Comparison of ENCODE assay signal across 18 cellular contexts in genomic region chr13:107099661-107100060, GRCh38.
DNase-seq lines count a peak whose midpoint lies in the region; ATAC-seq and TF ChIP-seq lines count a peak whose summit lies in the region.
"Had no signal": no experiment of that assay in that cellular context is flagged by ENCODE, and none has a peak within 500 bp of the region (broad histone marks: within the 10 kb centered on the region; RNA-seq: fewer than 3 reads in every experiment).

No MANE protein-coding gene starts in this region.

- no peak overlapping the region for H3K23ac ChIP-seq in neuronal stem cell (ENCODE audit: low read depth, low read length, poor library complexity)

- ATAC-seq in RWPE2 (ENCODE audit: low read depth), result 0 out of 3 replicates have a peak, but pooled peaks have one; percentile 40
- ATAC-seq: natural killer cell treated with Interleukin-12 subunit alpha and Interleukin-12 subunit beta and Interleukin-15 and Interleukin-18, amount 100 ng/mL, for 72 hours had no signal

- H3K18ac ChIP-seq in neuronal stem cell (ENCODE audit: low read length), result no peak overlapping the region

- H3K4ac ChIP-seq in neuronal stem cell (ENCODE audit: low read length), result no peak overlapping the region

- no peak overlapping the region for H4K91ac ChIP-seq in neuronal stem cell (ENCODE audit: low read depth, low read length, poor library complexity)

- TF ChIP-seq CTCF in RWPE2 (IDR thresholded peaks at IDR 0.05; ENCODE audit: poor library complexity, severe bottlenecking), result no peak
- no peak for TF ChIP-seq CTCF in fibroblast of mammary gland (conservative IDR thresholded peaks at IDR 0.05; ENCODE audit: control insufficient read depth, insufficient read depth, low read depth, low read length)

- no peaks in the 10 kb centered on the region for H3K79me1 ChIP-seq in neuronal stem cell (ENCODE audit: low read depth, low read length)

- H3K4me3 ChIP-seq in RWPE2 (ENCODE audit: severe bottlenecking) (no peak overlapping the region), fibroblast of mammary gland (ENCODE audit: control insufficient read depth, low read depth, low read length) (no peak overlapping the region), skeletal muscle cell (ENCODE audit: low read depth, low read length) (no peak overlapping the region), neuronal stem cell (ENCODE audit: low read length in 2 of 2) (no peak overlapping the region)
- H3K4me3 ChIP-seq: ascending aorta, dorsolateral prefrontal cortex had no signal

- no peak overlapping the region for H3K4me2 ChIP-seq in neuronal stem cell (ENCODE audit: insufficient read depth, low read length, poor library complexity, severe bottlenecking)

- H3K4me1 ChIP-seq in RWPE2 (ENCODE audit: insufficient read depth, poor library complexity, severe bottlenecking), result no peaks in the 10 kb centered on the region
- H3K4me1 ChIP-seq in neuronal stem cell (ENCODE audit: control insufficient read depth in 2 of 2, insufficient read depth in 1 of 2, low read depth in 1 of 2, low read length in 2 of 2), result peaks cover 4 to 12% of the 10 kb centered on the region in 2 donors
- H3K4me1 ChIP-seq: ascending aorta had no signal

- no peak overlapping the region for H3K14ac ChIP-seq in neuronal stem cell (ENCODE audit: low read length)

- no peak overlapping the region for H2AK5ac ChIP-seq in neuronal stem cell (ENCODE audit: low read depth, low read length)

- H2AFZ ChIP-seq in neuronal stem cell (ENCODE audit: low read length), result no peak overlapping the region

- H3K27ac ChIP-seq in RWPE2 (ENCODE audit: poor library complexity, severe bottlenecking) (no peak overlapping the region), neuronal stem cell (replicated peaks; ENCODE audit: low read length) (no peak overlapping the region)
- H3K27ac ChIP-seq: ascending aorta, dorsolateral prefrontal cortex had no signal

- DNase-seq in EL, result peak; percentile 64
- no peak for DNase-seq in RWPE2 (ENCODE audit: low spot score)
- DNase-seq in fibroblast of mammary gland (ENCODE audit: low read depth), result peak; percentile 60
- peak; percentile 31 for DNase-seq in skeletal muscle cell (ENCODE audit: low read depth)
- no peak for DNase-seq in cerebellum (ENCODE audit: low spot score)
- DNase-seq in neuronal stem cell (ENCODE audit: low spot score), result no peak
- DNase-seq in germinal center (ENCODE audit: low spot score), result no peak
- DNase-seq: activated B cell treated with CpG ODN at 0.5 μM for 24 hours; activated effector memory CD4-positive, alpha-beta T cell treated with Interleukin-2 at 50 U/mL for 16 hours; CD4-positive, CD25-positive, alpha-beta regulatory T cell; dorsolateral prefrontal cortex; MM.1S; NCI-H2029 treated with DMSO at 0.1 percent for 48 hours; NCI-H774; retina; RPMI8226 had no signal

- H2BK120ac ChIP-seq in neuronal stem cell (ENCODE audit: low read depth, low read length), result no peak overlapping the region

- no peak overlapping the region for H4K8ac ChIP-seq in neuronal stem cell (ENCODE audit: low read depth, low read length)

- no peaks in the 10 kb centered on the region for H3K27me3 ChIP-seq in RWPE2 (ENCODE audit: insufficient read depth, poor library complexity, severe bottlenecking)
- H3K27me3 ChIP-seq in neuronal stem cell (ENCODE audit: control insufficient read depth in 3 of 3, insufficient read depth in 3 of 3, low read depth in 1 of 3, low read length in 3 of 3), result no peaks in the 10 kb centered on the region
- H3K27me3 ChIP-seq: ascending aorta, dorsolateral prefrontal cortex had no signal

- H2BK15ac ChIP-seq in neuronal stem cell (ENCODE audit: low read length), result no peak overlapping the region

- H3K36me3 ChIP-seq in RWPE2 (ENCODE audit: low read depth) (no peaks in the 10 kb centered on the region), neuronal stem cell (replicated peaks in 1 of 2; ENCODE audit: control insufficient read depth in 2 of 2, insufficient read depth in 2 of 2, low read length in 2 of 2) (no peaks in the 10 kb centered on the region)
- H3K36me3 ChIP-seq: ascending aorta had no signal

- no peak overlapping the region for H2BK5ac ChIP-seq in neuronal stem cell (ENCODE audit: low read length)

- H3K9ac ChIP-seq in neuronal stem cell (ENCODE audit: low read depth, low read length, poor library complexity), result no peak overlapping the region

- no peak overlapping the region for H2BK12ac ChIP-seq in neuronal stem cell (ENCODE audit: low read length)

- no CpG with 5 or more reads among the region's 3 CpGs for WGBS in neuronal stem cell (ENCODE audit: extremely low coverage in 2 of 2, insufficient read length in 2 of 2, insufficient replicate concordance in 1 of 2), 2 donors

- H3K9me3 ChIP-seq in RWPE2 (ENCODE audit: severe bottlenecking) (no peaks in the 10 kb centered on the region), neuronal stem cell (replicated peaks in 1 of 2; ENCODE audit: control insufficient read depth in 2 of 2, insufficient read depth in 1 of 2, low read depth in 1 of 2, low read length in 2 of 2) (no peaks in the 10 kb centered on the region)
- H3K9me3 ChIP-seq: ascending aorta had no signal

Comparison
In these comparisons a context has a peak if more than half of its experiments do, and no peak if none do; other contexts are left out.
1. DNase-seq: peak in EL (single experiment), fibroblast of mammary gland (single experiment) and skeletal muscle cell (single experiment); none in RWPE2 (single experiment), cerebellum (single experiment), neuronal stem cell (single experiment) and germinal center (single experiment).